In the genomic region with DNA sequence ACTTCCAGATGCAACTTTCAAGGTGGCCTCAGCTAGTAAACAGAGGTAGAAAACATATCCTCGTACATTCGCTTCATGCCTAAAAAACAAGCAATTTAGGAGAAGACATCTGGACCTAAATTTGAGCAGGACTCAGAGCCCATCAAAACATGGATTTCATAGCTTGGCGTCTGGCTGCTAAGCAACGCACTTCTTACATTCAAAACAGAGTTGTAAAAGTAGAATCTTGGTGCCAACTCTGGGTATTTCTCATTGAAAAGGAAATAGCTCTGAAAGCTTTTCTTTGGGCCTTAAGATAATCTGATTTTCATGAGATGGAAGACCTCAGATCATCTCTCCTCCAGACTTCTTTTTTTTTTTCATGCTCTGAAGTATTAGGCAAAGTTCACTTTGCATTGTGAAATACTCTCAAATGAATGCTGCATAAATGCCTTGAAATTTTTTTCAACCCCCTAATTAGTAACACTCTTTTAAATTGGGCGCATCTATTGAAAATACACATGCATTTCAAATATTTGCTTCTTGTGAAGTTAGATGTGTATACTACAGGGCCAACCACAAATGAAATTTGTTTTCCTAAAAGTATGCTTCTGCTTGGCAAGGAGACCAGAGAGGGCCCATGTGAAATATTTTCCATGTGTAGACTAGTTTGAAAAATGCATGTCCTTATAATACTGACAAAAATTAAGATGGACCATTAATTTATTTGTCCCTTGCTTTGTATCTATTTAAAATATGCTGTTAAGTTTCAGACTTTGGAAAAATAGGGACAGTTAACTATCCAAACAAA, we compare ENCODE assay signal across 18 cellular contexts. TPM values are rescaled to one million over a fixed set of nuclear protein-coding genes. Genes with fewer than 3 reads are reported as not detected.
DNase-seq lines count a peak whose midpoint lies in the region; ATAC-seq and TF ChIP-seq lines count a peak whose summit lies in the region.
"Had no signal": no experiment of that assay in that cellular context is flagged by ENCODE, and none has a peak within 500 bp of the region (broad histone marks: within the 10 kb centered on the region; RNA-seq: fewer than 3 reads in every experiment).

No MANE protein-coding gene starts in this region.

- no peak overlapping the region for H2AFZ ChIP-seq in osteoblast (ENCODE audit: low read length)

- no peaks in the 10 kb centered on the region for H3K36me3 Mint-ChIP-seq in activated T-helper 17 cell treated with anti-CD3 and anti-CD28 coated beads, Interleukin-2, amount 50 U/mL, for 72 hours (ENCODE audit: low read depth)
- no peaks in the 10 kb centered on the region for H3K36me3 Mint-ChIP-seq in endodermal cell (ENCODE audit: low read depth)
- H3K36me3 Mint-ChIP-seq: activated naive CD8-positive, alpha-beta T cell treated with anti-CD3 and anti-CD28 coated beads for 36 hours had no signal

- peaks cover 0 to 50% (median 31%) of the 10 kb centered on the region in 9 donors for H3K4me1 ChIP-seq in heart right ventricle
- H3K4me1 ChIP-seq in endocrine pancreas (ENCODE audit: control insufficient read depth, insufficient read depth, low read length): peaks cover 6% of the 10 kb centered on the region
- H3K4me1 ChIP-seq in osteoblast (ENCODE audit: insufficient read depth, low read length): peaks cover 34% of the 10 kb centered on the region
- H3K4me1 ChIP-seq in endodermal cell (ENCODE audit: control insufficient read depth, insufficient read depth, low read length): no peaks in the 10 kb centered on the region

- H3K4me3 Mint-ChIP-seq in activated T-helper 17 cell treated with anti-CD3 and anti-CD28 coated beads, Interleukin-2, amount 50 U/mL, for 72 hours: no peak overlapping the region
- H3K4me3 Mint-ChIP-seq in endodermal cell: no peak overlapping the region
- H3K4me3 Mint-ChIP-seq: activated CD4-positive, alpha-beta T cell treated with anti-CD3 and anti-CD28 coated beads, Interleukin-2, amount 10 ng/mL, durations not matched to agents 24 days and 14 days; activated naive CD8-positive, alpha-beta T cell treated with anti-CD3 and anti-CD28 coated beads for 36 hours had no signal

- no peak overlapping the region for H3K27ac Mint-ChIP-seq in activated T-helper 17 cell treated with anti-CD3 and anti-CD28 coated beads, Interleukin-2, amount 50 U/mL, for 72 hours
- no peak overlapping the region for H3K27ac Mint-ChIP-seq in endodermal cell
- H3K27ac Mint-ChIP-seq: activated CD4-positive, alpha-beta T cell treated with anti-CD3 and anti-CD28 coated beads, Interleukin-2, amount 10 ng/mL, durations not matched to agents 24 days and 14 days; activated naive CD8-positive, alpha-beta T cell treated with anti-CD3 and anti-CD28 coated beads for 36 hours had no signal

- H3K27ac ChIP-seq in heart right ventricle: peak overlapping the region in 5 of 10 donors; percentile 57 to 82 (median 70)
- peak overlapping the region; percentile 86 for H3K27ac ChIP-seq in osteoblast (ENCODE audit: low read depth, low read length)
- no peak overlapping the region for H3K27ac ChIP-seq in endodermal cell (ENCODE audit: low read depth, low read length)
- H3K27ac ChIP-seq: thoracic aorta had no signal

- no peak for ATAC-seq in heart right ventricle
- ATAC-seq in Right ventricle myocardium inferior: no peak
- no peak for ATAC-seq in activated T-helper 17 cell treated with anti-CD3 and anti-CD28 coated beads, Interleukin-2, amount 50 U/mL, for 72 hours (replicated peaks)

- intact Hi-C loops in heart right ventricle (cut with DNase I): loop anchor here in 3 of 10 donors (5.0 to 10.0 kb wide), 5 partner anchors 35 to 602 kb away; no protein-coding TSS in a partner anchor
- intact Hi-C loops in Right ventricle myocardium inferior (cut with DNase I): loop anchor here (10.0 kb wide), 1 partner anchor 142 kb away; no protein-coding TSS in a partner anchor

- TF ChIP-seq CTCF in heart right ventricle (IDR thresholded peaks at IDR 0.05) (no peak), osteoblast (IDR thresholded peaks at IDR 0.05; ENCODE audit: extremely low read depth, low read depth, low read length) (no peak), endodermal cell (conservative IDR thresholded peaks at IDR 0.05) (no peak)

- 80 to 85% methylated on average over 5 of the region's 5 CpGs for WGBS in heart right ventricle, 2 donors
- WGBS in endodermal cell (ENCODE audit: insufficient coverage in 1 of 2, insufficient read length in 1 of 2), 2 experiments: 94 to 95% methylated on average over 4 to 5 of the region's 5 CpGs

- H3K79me2 ChIP-seq in osteoblast (ENCODE audit: insufficient read depth, low read length): peaks cover 31% of the 10 kb centered on the region

- no peak for DNase-seq in heart right ventricle
- DNase-seq in Right ventricle myocardium inferior (ENCODE audit: missing footprints): no peak
- DNase-seq in osteoblast (ENCODE audit: insufficient read length, low spot score, missing footprints): no peak
- DNase-seq in HPDE6-E6E7 (ENCODE audit: extremely low spot score): no peak
- DNase-seq in ureter (ENCODE audit: low spot score): no peak
- no peak for DNase-seq in endodermal cell
- DNase-seq: activated CD4-positive, alpha-beta T cell treated with anti-CD3 and anti-CD28 coated beads, Interleukin-2, amount 10 ng/mL, durations not matched to agents 24 days and 14 days; activated naive CD8-positive, alpha-beta T cell treated with anti-CD3 and anti-CD28 coated beads for 36 hours; AML-193; central memory CD4-positive, alpha-beta T cell; hypothalamus; NCI-H2029 treated with DMSO at 0.1 percent for 48 hours; NCI-H82; T-helper 9 cell had no signal

- H3K9me3 ChIP-seq in heart right ventricle: no peaks in the 10 kb centered on the region
- no peaks in the 10 kb centered on the region for H3K9me3 ChIP-seq in endocrine pancreas (ENCODE audit: control insufficient read depth, low read length)
- H3K9me3 ChIP-seq in osteoblast (ENCODE audit: low read depth, low read length): no peaks in the 10 kb centered on the region
- H3K9me3 ChIP-seq in endodermal cell (ENCODE audit: control insufficient read depth, low read length): no peaks in the 10 kb centered on the region
- H3K9me3 ChIP-seq: thoracic aorta had no signal

- H3K4me1 Mint-ChIP-seq in activated T-helper 17 cell treated with anti-CD3 and anti-CD28 coated beads, Interleukin-2, amount 50 U/mL, for 72 hours: no peaks in the 10 kb centered on the region
- peaks cover 15% of the 10 kb centered on the region for H3K4me1 Mint-ChIP-seq in endodermal cell
- H3K4me1 Mint-ChIP-seq: activated CD4-positive, alpha-beta T cell treated with anti-CD3 and anti-CD28 coated beads, Interleukin-2, amount 10 ng/mL, durations not matched to agents 24 days and 14 days had no signal

- peak overlapping the region in 6 of 10 donors; percentile 2 to 76 (median 45) for H3K4me3 ChIP-seq in heart right ventricle
- H3K4me3 ChIP-seq in endocrine pancreas (ENCODE audit: control insufficient read depth, insufficient read depth, low read length): peak overlapping the region; percentile 6
- peak overlapping the region; percentile 33 for H3K4me3 ChIP-seq in osteoblast (ENCODE audit: insufficient read depth, low read length)
- no peak overlapping the region for H3K4me3 ChIP-seq in endodermal cell (ENCODE audit: low read length)
- H3K4me3 ChIP-seq: thoracic aorta had no signal

- H3K9ac ChIP-seq in endocrine pancreas (ENCODE audit: control insufficient read depth, insufficient read depth, low read length) (no peak overlapping the region), endodermal cell (ENCODE audit: extremely low read depth, low read length, poor library complexity, severe bottlenecking) (no peak overlapping the region)

- no peaks in the 10 kb centered on the region for H3K9me3 Mint-ChIP-seq in activated T-helper 17 cell treated with anti-CD3 and anti-CD28 coated beads, Interleukin-2, amount 50 U/mL, for 72 hours
- H3K9me3 Mint-ChIP-seq in endodermal cell: no peaks in the 10 kb centered on the region
- H3K9me3 Mint-ChIP-seq: activated CD4-positive, alpha-beta T cell treated with anti-CD3 and anti-CD28 coated beads, Interleukin-2, amount 10 ng/mL, durations not matched to agents 24 days and 14 days; activated naive CD8-positive, alpha-beta T cell treated with anti-CD3 and anti-CD28 coated beads for 36 hours had no signal

- no peaks in the 10 kb centered on the region for H4K20me1 ChIP-seq in osteoblast (ENCODE audit: insufficient read depth, low read length)

- no peaks in the 10 kb centered on the region for H3K36me3 ChIP-seq in heart right ventricle
- no peaks in the 10 kb centered on the region for H3K36me3 ChIP-seq in endocrine pancreas (ENCODE audit: control insufficient read depth, insufficient read depth, low read length)
- H3K36me3 ChIP-seq in osteoblast (ENCODE audit: insufficient read depth, low read length): peaks cover 4% of the 10 kb centered on the region
- no peaks in the 10 kb centered on the region for H3K36me3 ChIP-seq in endodermal cell (ENCODE audit: control insufficient read depth, insufficient read depth, low read length)
- H3K36me3 ChIP-seq: thoracic aorta had no signal

- H3K27me3 Mint-ChIP-seq in activated T-helper 17 cell treated with anti-CD3 and anti-CD28 coated beads, Interleukin-2, amount 50 U/mL, for 72 hours: peaks cover 24% of the 10 kb centered on the region
- H3K27me3 Mint-ChIP-seq in endodermal cell (ENCODE audit: insufficient read depth): peaks cover 27% of the 10 kb centered on the region

- peak overlapping the region; percentile 84 for H3K4me2 ChIP-seq in osteoblast (ENCODE audit: insufficient read depth, low read length)

- peaks cover 0 to 41% (median 17%) of the 10 kb centered on the region in 7 donors for H3K27me3 ChIP-seq in heart right ventricle
- H3K27me3 ChIP-seq in endocrine pancreas (ENCODE audit: control insufficient read depth, insufficient read depth, low read length): no peaks in the 10 kb centered on the region
- no peaks in the 10 kb centered on the region for H3K27me3 ChIP-seq in osteoblast (ENCODE audit: insufficient read depth, low read length)
- H3K27me3 ChIP-seq in endodermal cell (ENCODE audit: control insufficient read depth, insufficient read depth, low read length, poor library complexity, severe bottlenecking): peaks cover 26% of the 10 kb centered on the region

RNA-seq across cellular contexts. Expression of a gene that starts 4.2 kb away (rescaled TPM):
- 1 to 10 TPM; 1.6 to 7.1 (median 3.0) TPM for total RNA-seq in heart right ventricle
- polyA plus RNA-seq in heart right ventricle: 1 to 10 TPM; 2.0 to 3.1 TPM
- 3.6 TPM for total RNA-seq in Right ventricle myocardium inferior
- total RNA-seq in osteoblast: 38.9 and 39.1 TPM in 2 replicates
- total RNA-seq in ureter: 10.3 TPM
- not detected for total RNA-seq in activated T-helper 17 cell treated with anti-CD3 and anti-CD28 coated beads, Interleukin-2, amount 50 U/mL, for 72 hours
- 1 to 10 TPM in 1 of 2 donors, under 1 TPM in 1; 0.33 to 1.9 TPM for total RNA-seq in endodermal cell
- polyA plus RNA-seq in endodermal cell (2013, experiment 1 of 2): 0.43 TPM
- 0.33 TPM for polyA plus RNA-seq in endodermal cell (2013, experiment 2 of 2)
- total RNA-seq: activated CD4-positive, alpha-beta T cell treated with anti-CD3 and anti-CD28 coated beads, Interleukin-2, amount 10 ng/mL, durations not matched to agents 24 days and 14 days; activated naive CD8-positive, alpha-beta T cell treated with anti-CD3 and anti-CD28 coated beads for 36 hours; pulmonary artery endothelial cell had no signal
